In the genomic region with DNA sequence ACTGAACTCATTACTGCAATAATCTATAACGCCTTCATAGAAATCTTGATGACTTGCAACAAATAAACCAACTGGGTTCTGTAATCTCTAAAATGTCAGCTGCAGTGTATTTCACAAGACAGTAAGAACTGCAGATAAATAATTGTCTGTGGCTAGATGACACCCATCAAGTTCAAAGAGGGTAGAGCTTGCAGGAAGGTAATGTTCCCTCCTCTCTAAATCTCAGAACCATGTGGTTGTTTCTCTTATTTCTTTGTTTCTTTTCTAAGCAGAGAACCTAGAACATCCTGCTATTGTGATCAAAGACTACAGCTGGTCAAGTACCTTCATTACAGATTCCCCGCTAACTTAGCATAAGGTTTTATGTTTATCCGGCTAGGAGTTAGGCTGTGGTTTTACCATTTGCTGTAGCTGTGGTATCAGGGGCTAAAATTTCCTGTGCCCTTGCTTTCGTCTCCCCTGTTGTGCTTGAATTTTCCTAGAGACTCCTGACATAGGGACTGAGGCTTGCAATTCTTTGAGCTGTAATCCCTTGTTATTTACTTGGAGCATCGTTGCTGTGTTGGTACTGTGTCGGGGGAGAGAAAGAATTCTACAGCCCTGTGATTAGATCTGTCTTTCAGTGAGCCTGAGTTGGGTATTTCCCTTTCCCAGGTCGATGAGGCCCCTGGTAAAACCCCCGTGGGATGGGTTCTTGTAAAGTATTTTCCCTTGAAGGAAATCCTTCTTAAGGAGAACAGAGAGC, we compare ENCODE assay signal across 8 cellular contexts.
DNase-seq lines count a peak whose midpoint lies in the region; ATAC-seq and TF ChIP-seq lines count a peak whose summit lies in the region.
"Had no signal": no experiment of that assay in that cellular context is flagged by ENCODE, and none has a peak within 500 bp of the region (broad histone marks: within the 10 kb centered on the region; RNA-seq: fewer than 3 reads in every experiment).

No MANE protein-coding gene starts in this region.

- peaks cover 19% of the 10 kb centered on the region for H3K9me3 Mint-ChIP-seq in mesothelial cell of epicardium

- peaks cover 10% of the 10 kb centered on the region for H3K4me1 ChIP-seq in smooth muscle cell (ENCODE audit: low read depth)

- no peaks in the 10 kb centered on the region for H3F3A ChIP-seq in smooth muscle cell (ENCODE audit: low read depth)

- TF ChIP-seq POLR2A in erythroblast (IDR thresholded peaks at IDR 0.05; ENCODE audit: low read length): no peak

- peak overlapping the region; percentile 20 for H3K4me2 ChIP-seq in smooth muscle cell

- H3K4me3 Mint-ChIP-seq in T-helper 17 cell: peak overlapping the region; percentile 64
- no peak overlapping the region for H3K4me3 Mint-ChIP-seq in mesothelial cell of epicardium

- no peaks in the 10 kb centered on the region for H3K27me3 ChIP-seq in smooth muscle cell (ENCODE audit: low read depth)

- H3K4me3 ChIP-seq in smooth muscle cell: no peak overlapping the region

- H3K4me1 Mint-ChIP-seq in T-helper 17 cell: peaks cover 58% of the 10 kb centered on the region
- peaks cover 34% of the 10 kb centered on the region for H3K4me1 Mint-ChIP-seq in mesothelial cell of epicardium

- H3K27ac Mint-ChIP-seq in T-helper 17 cell (peak overlapping the region; percentile 96), mesothelial cell of epicardium (no peak overlapping the region)

- TF ChIP-seq CTCF in smooth muscle cell (IDR thresholded peaks at IDR 0.05; ENCODE audit: borderline replicate concordance, insufficient read depth, poor library complexity, severe bottlenecking) (no peak), mesothelial cell of epicardium (IDR thresholded peaks at IDR 0.05; ENCODE audit: unreplicated experiment) (no peak)

- H4K20me1 ChIP-seq in smooth muscle cell (ENCODE audit: low read depth): no peaks in the 10 kb centered on the region

- no peak overlapping the region for H3K9ac ChIP-seq in smooth muscle cell (ENCODE audit: low read depth)

- no peak for DNase-seq in T-helper 17 cell
- DNase-seq in erythroblast (lab: John Stamatoyannopoulos, UW): peak; percentile 65 to 81
- DNase-seq in smooth muscle cell (lab: John Stamatoyannopoulos, UW; ENCODE audit: unreplicated experiment): no peak
- DNase-seq in SIG-M5 (lab: John Stamatoyannopoulos, UW): no peak
- DNase-seq in mesothelial cell of epicardium (ENCODE audit: low spot score in 2 of 2, unreplicated experiment in 2 of 2): no peak
- DNase-seq: DMS 273 treated with DMSO at 0.1 percent for 48 hours had no signal

- peak overlapping the region; percentile 21 for H3K27ac ChIP-seq in smooth muscle cell (ENCODE audit: low read depth)

- H3K27me3 Mint-ChIP-seq in T-helper 17 cell: no peaks in the 10 kb centered on the region
- H3K27me3 Mint-ChIP-seq in mesothelial cell of epicardium (ENCODE audit: low read depth): peaks cover 2% of the 10 kb centered on the region

- H3K36me3 Mint-ChIP-seq in T-helper 17 cell (ENCODE audit: low read depth) (no peaks in the 10 kb centered on the region), mesothelial cell of epicardium (peaks cover 10% of the 10 kb centered on the region)

- no peaks in the 10 kb centered on the region for H3K79me2 ChIP-seq in smooth muscle cell (ENCODE audit: low read depth)

- ATAC-seq in HG02610 (IDR thresholded peaks at IDR 0.05; ENCODE audit: unreplicated experiment) (peak; percentile 43), T-helper 17 cell (peak; percentile 88), GM18867 (IDR thresholded peaks at IDR 0.05; ENCODE audit: unreplicated experiment) (no peak)

- H3K9me3 ChIP-seq in T-helper 17 cell (ENCODE audit: control insufficient read depth, low read length, poor library complexity, severe bottlenecking) (no peaks in the 10 kb centered on the region), smooth muscle cell (replicated peaks; ENCODE audit: low read depth) (no peaks in the 10 kb centered on the region)

- H3K36me3 ChIP-seq in smooth muscle cell (ENCODE audit: low read depth): no peaks in the 10 kb centered on the region

- peak overlapping the region; percentile 65 for H2AFZ ChIP-seq in smooth muscle cell (ENCODE audit: low read depth)

- 44% methylated on average over 8 of the region's 8 CpGs for WGBS in smooth muscle cell (ENCODE audit: low lambda C conversion rate)

Comparison
In these comparisons a context has a peak if more than half of its experiments do, and no peak if none do; other contexts are left out.
1. DNase-seq: peak in erythroblast (2 of 2); none in T-helper 17 cell (0 of 3), smooth muscle cell (single experiment), SIG-M5 (single experiment) and mesothelial cell of epicardium (0 of 2).